Comparison of ENCODE assay signal across 14 cellular contexts in the genomic region with DNA sequence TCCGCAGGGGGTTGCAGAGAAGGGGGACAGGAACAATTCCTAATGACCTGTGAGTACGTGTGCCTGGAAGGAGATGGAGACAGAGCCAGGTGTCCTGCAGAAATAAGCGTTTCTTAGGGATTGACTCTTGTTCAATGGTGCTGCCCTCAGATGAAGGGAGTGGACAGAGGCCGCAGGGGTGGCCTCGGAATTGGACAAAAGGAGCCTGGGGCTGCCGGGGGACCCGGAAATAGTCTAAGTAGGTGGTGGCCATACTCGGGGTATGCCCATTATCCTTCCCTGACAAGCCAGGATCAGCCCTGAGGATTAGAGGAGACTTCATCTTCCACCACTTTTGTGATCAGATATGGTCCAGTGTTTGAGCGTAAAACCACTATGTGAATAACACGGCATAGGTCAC. TPM values are rescaled to one million over a fixed set of nuclear protein-coding genes. Genes with fewer than 3 reads are reported as not detected.
DNase-seq lines count a peak whose midpoint lies in the region; ATAC-seq and TF ChIP-seq lines count a peak whose summit lies in the region.
"Had no signal": no experiment of that assay in that cellular context is flagged by ENCODE, and none has a peak within 500 bp of the region (broad histone marks: within the 10 kb centered on the region; RNA-seq: fewer than 3 reads in every experiment).

No MANE protein-coding gene starts in this region.

- no peak for ATAC-seq in activated T-cell treated with anti-CD3 and anti-CD28 coated beads, Interleukin-2, amount 50 U/mL, for 72 hours (replicated peaks in 1 of 2)
- ATAC-seq in HG02642 (IDR thresholded peaks at IDR 0.05; ENCODE audit: poor library complexity, unreplicated experiment) = no peak

- peaks cover 3 to 21% (median 16%) of the 10 kb centered on the region in 8 donors for H3K9me3 ChIP-seq in spleen

- H3K4me3 ChIP-seq in spleen = no peak overlapping the region
- H3K4me3 ChIP-seq: BLaER1, HAP-1 had no signal

- H3K4me3 Mint-ChIP-seq in activated T-cell treated with anti-CD3 and anti-CD28 coated beads, Interleukin-2, amount 50 U/mL, for 72 hours = no peak overlapping the region
- H3K4me3 Mint-ChIP-seq in chondrocyte (ENCODE audit: unreplicated experiment) = no peak overlapping the region
- H3K4me3 Mint-ChIP-seq: CD8-positive, alpha-beta memory T cell had no signal

- DNase-seq in activated T-cell treated with anti-CD3 and anti-CD28 coated beads, Interleukin-2, amount 50 U/mL, for 1 hour = peak; percentile 4
- DNase-seq in activated T-cell treated with anti-CD3 and anti-CD28 coated beads, Interleukin-2, amount 50 U/mL, for 72 hours = no peak
- DNase-seq in chondrocyte (ENCODE audit: low spot score) = peak; percentile 43
- DNase-seq in islet precursor cell = peak; percentile 28
- peak; percentile 15 for DNase-seq in spleen
- DNase-seq in hypothalamus (lab: John Stamatoyannopoulos, UW) = no peak
- no peak for DNase-seq in NK-92 treated with Interleukin-12 subunit alpha and Interleukin-12 subunit beta, amount 100 ng/mL, for 24 hours (lab: John Stamatoyannopoulos, UW)
- DNase-seq: 8988T, AML-193, GF-D8 had no signal

- peaks cover 0 to 16% (median 10%) of the 10 kb centered on the region in 6 donors for H3K4me1 ChIP-seq in spleen

- peaks cover 0 to 2% of the 10 kb centered on the region in 2 donors for H3K36me3 Mint-ChIP-seq in activated T-cell treated with anti-CD3 and anti-CD28 coated beads, Interleukin-2, amount 50 U/mL, for 72 hours (ENCODE audit: insufficient read depth in 2 of 2)
- no peaks in the 10 kb centered on the region for H3K36me3 Mint-ChIP-seq in chondrocyte (ENCODE audit: low read depth)

- intact Hi-C loops in spleen (cut with DNase I; ENCODE audit: low total_unique reads) = no loop called here

- 92 to 98% (median 96%) methylated on average over 10 of the region's 10 CpGs for WGBS in spleen, 5 donors

- no peak overlapping the region for H3K27ac Mint-ChIP-seq in activated T-cell treated with anti-CD3 and anti-CD28 coated beads, Interleukin-2, amount 50 U/mL, for 72 hours
- H3K27ac Mint-ChIP-seq in chondrocyte (ENCODE audit: unreplicated experiment) = no peak overlapping the region
- H3K27ac Mint-ChIP-seq: CD8-positive, alpha-beta memory T cell had no signal

- TF ChIP-seq CTCF in chondrocyte (IDR thresholded peaks at IDR 0.05) (no peak), spleen (IDR thresholded peaks at IDR 0.05 in 8 of 11, conservative IDR thresholded peaks at IDR 0.05 in 3 of 11) (no peak)

- H3K27me3 ChIP-seq in spleen (replicated peaks in 1 of 7) = peaks cover 0 to 17% (median 0%) of the 10 kb centered on the region in 7 donors
- H3K27me3 ChIP-seq: BLaER1 had no signal

- H3K9me3 Mint-ChIP-seq in activated T-cell treated with anti-CD3 and anti-CD28 coated beads, Interleukin-2, amount 50 U/mL, for 72 hours = peaks cover 2 to 4% of the 10 kb centered on the region in 2 donors
- H3K9me3 Mint-ChIP-seq in chondrocyte (ENCODE audit: low read depth) = peaks cover 3% of the 10 kb centered on the region

- H3K27ac ChIP-seq in spleen = no peak overlapping the region
- H3K27ac ChIP-seq: BLaER1 had no signal

- no peak for TF ChIP-seq POLR2A in spleen (IDR thresholded peaks at IDR 0.05)

- H3K4me1 Mint-ChIP-seq in activated T-cell treated with anti-CD3 and anti-CD28 coated beads, Interleukin-2, amount 50 U/mL, for 72 hours (ENCODE audit: low read depth) = no peaks in the 10 kb centered on the region
- H3K4me1 Mint-ChIP-seq in chondrocyte (ENCODE audit: low read depth) = no peaks in the 10 kb centered on the region
- H3K4me1 Mint-ChIP-seq: CD8-positive, alpha-beta memory T cell had no signal

- H3K27me3 Mint-ChIP-seq in activated T-cell treated with anti-CD3 and anti-CD28 coated beads, Interleukin-2, amount 50 U/mL, for 72 hours (ENCODE audit: low read depth) = no peaks in the 10 kb centered on the region
- peaks cover 8% of the 10 kb centered on the region for H3K27me3 Mint-ChIP-seq in chondrocyte (ENCODE audit: low read depth)

- H3K36me3 ChIP-seq in spleen = peaks cover 0 to 5% (median 0%) of the 10 kb centered on the region in 6 donors
- H3K36me3 ChIP-seq: HAP-1 had no signal

RNA-seq across cellular contexts. Expression of a gene that starts 39.2 kb away (rescaled TPM):
- total RNA-seq in activated T-cell treated with anti-CD3 and anti-CD28 coated beads, Interleukin-2, amount 50 U/mL, for 72 hours = not detected
- total RNA-seq in chondrocyte (0.65 to 0.72 TPM (median 0.68 TPM) in 3 replicates), spleen (1 to 10 TPM; 2.3 to 3.9 (median 2.8) TPM)
- under 1 TPM; 0.22 to 0.70 (median 0.41) TPM for polyA plus RNA-seq in spleen

Comparison
In these comparisons a context has a peak if more than half of its experiments do, and no peak if none do; other contexts are left out.
1. DNase-seq: peak in activated T-cell treated with anti-CD3 and anti-CD28 coated beads, Interleukin-2, amount 50 U/mL, for 1 hour (single experiment), chondrocyte (single experiment), islet precursor cell (single experiment) and spleen (single experiment); none in activated T-cell treated with anti-CD3 and anti-CD28 coated beads, Interleukin-2, amount 50 U/mL, for 72 hours (0 of 2), hypothalamus (0 of 51) and NK-92 treated with Interleukin-12 subunit alpha and Interleukin-12 subunit beta, amount 100 ng/mL, for 24 hours (single experiment).